In genomic region chr10:3783313-3783689, GRCh38 we compare ENCODE assay signal across 8 cellular contexts. TPM values are rescaled to one million over a fixed set of nuclear protein-coding genes. Genes with fewer than 3 reads are reported as not detected.
A peak's percentile ranks its signal among the peaks of the same experiment; 100 is the strongest.
DNase-seq lines count a peak whose midpoint lies in the region; ATAC-seq, FAIRE-seq and TF ChIP-seq lines count a peak whose summit lies in the region.

No MANE protein-coding gene starts in this region.

- no peaks in the 10 kb centered on the region for H3K9me3 Mint-ChIP-seq in activated T-cell treated with anti-CD3 and anti-CD28 coated beads, Interleukin-2, amount 50 U/mL, for 24 hours
- no peaks in the 10 kb centered on the region for H3K9me3 Mint-ChIP-seq in nephron

- H3K4me2 ChIP-seq in fibroblast of lung (ENCODE audit: extremely low read depth, insufficient read depth, low read length): peak overlapping the region; percentile 100

- FAIRE-seq in GM12892 (lab: Jason Lieb, UNC): peak; percentile 91

- peak overlapping the region; percentile 87 for H3K4me3 Mint-ChIP-seq in activated T-cell treated with anti-CD3 and anti-CD28 coated beads, Interleukin-2, amount 50 U/mL, for 24 hours
- H3K4me3 Mint-ChIP-seq in nephron: peak overlapping the region; percentile 96 to 99 (median 96)

- peak overlapping the region; percentile 99 for H3K27ac ChIP-seq in fibroblast of lung (ENCODE audit: insufficient read depth, low read length)
- H3K27ac ChIP-seq in upper lobe of right lung: peak overlapping the region; percentile 100

- no peak overlapping the region for H2AFZ ChIP-seq in fibroblast of lung (ENCODE audit: low read length)

- H3K27me3 Mint-ChIP-seq in activated T-cell treated with anti-CD3 and anti-CD28 coated beads, Interleukin-2, amount 50 U/mL, for 24 hours: no peaks in the 10 kb centered on the region
- H3K27me3 Mint-ChIP-seq in nephron (ENCODE audit: low read depth): no peaks in the 10 kb centered on the region

- TF ChIP-seq POLR2A in GM12892 (IDR thresholded peaks at IDR 0.05; ENCODE audit: low read depth, low read length): peak; percentile 90

- ATAC-seq in HG02588 (IDR thresholded peaks at IDR 0.05; ENCODE audit: unreplicated experiment) (peak; percentile 26), upper lobe of right lung (no peak)

- H3K9me3 ChIP-seq in fibroblast of lung (ENCODE audit: control insufficient read depth, insufficient read depth, low read depth, low read length) (no peaks in the 10 kb centered on the region), upper lobe of right lung (no peaks in the 10 kb centered on the region)

- peak overlapping the region; percentile 96 for H3K27ac Mint-ChIP-seq in activated T-cell treated with anti-CD3 and anti-CD28 coated beads, Interleukin-2, amount 50 U/mL, for 24 hours
- H3K27ac Mint-ChIP-seq in nephron: peak overlapping the region; percentile 98 to 99 (median 98)

- TF ChIP-seq CTCF in fibroblast of lung (conservative IDR thresholded peaks at IDR 0.05 in 1 of 2, IDR thresholded peaks at IDR 0.05 in 1 of 2; ENCODE audit: low read depth in 1 of 2, low read length in 2 of 2) (no peak), nephron (IDR thresholded peaks at IDR 0.05; ENCODE audit: unreplicated experiment in 3 of 3) (no peak), upper lobe of right lung (IDR thresholded peaks at IDR 0.05) (no peak)

- H3K27me3 ChIP-seq in fibroblast of lung (ENCODE audit: control insufficient read depth, insufficient read depth, low read length) (no peaks in the 10 kb centered on the region), upper lobe of right lung (no peaks in the 10 kb centered on the region)

- peak overlapping the region; percentile 86 to 99 (median 98) for H3K4me3 ChIP-seq in fibroblast of lung (replicated peaks in 1 of 4; ENCODE audit: control extremely low read depth in 1 of 4, insufficient read depth in 1 of 4, low read depth in 3 of 4, low read length in 4 of 4)
- H3K4me3 ChIP-seq in upper lobe of right lung: peak overlapping the region; percentile 89

- intact Hi-C loops in upper lobe of right lung (cut with DNase I): no loop called here

- H3K79me2 ChIP-seq in fibroblast of lung (ENCODE audit: control insufficient read depth, insufficient read depth, low read length): peaks cover 70% of the 10 kb centered on the region

- H3K9ac ChIP-seq in fibroblast of lung (ENCODE audit: insufficient read depth, low read length): peak overlapping the region; percentile 99

- peaks cover 17% of the 10 kb centered on the region for H3K4me1 ChIP-seq in fibroblast of lung (ENCODE audit: control insufficient read depth, extremely low read depth, insufficient read depth, low read length)
- H3K4me1 ChIP-seq in upper lobe of right lung: peaks cover 32% of the 10 kb centered on the region

- peaks cover 5% of the 10 kb centered on the region for H4K20me1 ChIP-seq in fibroblast of lung (ENCODE audit: control insufficient read depth, extremely low read depth, insufficient read depth, low read length)

- H3K4me1 Mint-ChIP-seq in activated T-cell treated with anti-CD3 and anti-CD28 coated beads, Interleukin-2, amount 50 U/mL, for 24 hours (ENCODE audit: low read depth): peaks cover 59% of the 10 kb centered on the region
- peaks cover 49% of the 10 kb centered on the region for H3K4me1 Mint-ChIP-seq in nephron

- H3K36me3 Mint-ChIP-seq in activated T-cell treated with anti-CD3 and anti-CD28 coated beads, Interleukin-2, amount 50 U/mL, for 24 hours (ENCODE audit: low read depth): peaks cover 65% of the 10 kb centered on the region
- H3K36me3 Mint-ChIP-seq in nephron (ENCODE audit: low read depth): peaks cover 51% of the 10 kb centered on the region

- peaks cover 31% of the 10 kb centered on the region for H3K36me3 ChIP-seq in fibroblast of lung (ENCODE audit: control insufficient read depth, insufficient read depth, low read length)
- H3K36me3 ChIP-seq in upper lobe of right lung: peaks cover 44% of the 10 kb centered on the region

- DNase-seq in GM12892 (ENCODE audit: insufficient read length) (no peak), NOMO-1 treated with dmso at 0.1 percent for 144 hours (lab: John Stamatoyannopoulos, UW; ENCODE audit: unreplicated experiment) (peak; percentile 22), fibroblast of lung (ENCODE audit: low read depth in 2 of 2) (peak; percentile 84 to 89), upper lobe of right lung (no peak), DMS153 treated with DMSO at 0.1 percent for 48 hours (lab: John Stamatoyannopoulos, UW; ENCODE audit: unreplicated experiment) (no peak)
- DNase-seq in activated T-cell treated with anti-CD3 and anti-CD28 coated beads, Interleukin-2, amount 50 U/mL, for 24 hours: peak; percentile 80

RNA-seq across cellular contexts. Expression of gene KLF6, which starts 1.7 kb away (rescaled TPM):
- 43.8 TPM for polyA plus RNA-seq in GM12892 (2012; ENCODE audit: missing spikeins)
- 39.0 and 96.1 TPM in 2 replicates for total RNA-seq in fibroblast of lung
- polyA plus RNA-seq in fibroblast of lung: 105 and 140 TPM in 2 replicates
- polyA plus RNA-seq in fibroblast of lung (2012): 81.6 and 107 TPM in 2 replicates
- 181 and 546 TPM in 2 replicates for polyA minus RNA-seq in fibroblast of lung (ENCODE audit: low replicate concordance)
- total RNA-seq in upper lobe of right lung: 247 TPM

Comparison
In these comparisons a context has a peak if more than half of its experiments do, and no peak if none do; other contexts are left out.
1. DNase-seq: peak in NOMO-1 treated with dmso at 0.1 percent for 144 hours (single experiment), activated T-cell treated with anti-CD3 and anti-CD28 coated beads, Interleukin-2, amount 50 U/mL, for 24 hours (single experiment) and fibroblast of lung (2 of 2); none in GM12892 (single experiment), upper lobe of right lung (single experiment) and DMS153 treated with DMSO at 0.1 percent for 48 hours (single experiment).